In the genomic region with DNA sequence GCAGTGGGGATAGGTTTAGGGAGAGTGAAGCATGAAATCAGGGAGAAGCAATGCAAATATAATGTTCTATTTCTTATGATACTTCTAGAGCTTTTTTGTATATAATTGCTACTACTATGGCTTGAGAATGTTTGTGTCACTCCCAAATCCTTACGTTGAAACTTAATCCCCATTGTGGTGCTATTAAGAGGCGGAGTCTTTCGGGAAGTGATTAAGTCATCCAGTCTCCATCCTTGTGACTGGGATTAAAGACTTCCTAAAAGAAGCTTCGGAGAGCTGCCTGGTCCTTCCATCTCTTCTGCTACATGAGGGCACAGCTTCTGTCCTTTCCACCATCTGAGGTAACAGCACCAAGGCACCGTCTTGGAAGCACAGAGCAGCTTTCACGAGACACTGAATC, we compare ENCODE assay signal across 21 cellular contexts.
"Had no signal": no experiment of that assay in that cellular context is flagged by ENCODE, and none has a peak within 500 bp of the region (broad histone marks: within the 10 kb centered on the region; RNA-seq: fewer than 3 reads in every experiment).

No MANE protein-coding gene starts in this region.

- H3K27ac ChIP-seq: esophagus squamous epithelium, lower lobe of right lung, prostate gland, sigmoid colon, testis, tibial artery had no signal

- H3K27me3 ChIP-seq: sigmoid colon, testis had no signal

- H3K9me3 ChIP-seq: esophagus squamous epithelium, lower lobe of right lung, prostate gland, sigmoid colon, testis, tibial artery had no signal

- H3K36me3 ChIP-seq: esophagus squamous epithelium, lower lobe of right lung, prostate gland, sigmoid colon, tibial artery had no signal

- H3K4me1 ChIP-seq: esophagus squamous epithelium, lower lobe of right lung, prostate gland, sigmoid colon, testis, tibial artery had no signal

- DNase-seq: cortex of kidney; effector memory CD8-positive, alpha-beta T cell; erythroblast; esophagus squamous epithelium; foreskin melanocyte; glutamatergic neuron; hypothalamus; left ventricle myocardium superior; lower lobe of right lung; nucleus accumbens; right cardiac atrium; sigmoid colon; stimulated activated CD4-positive, alpha-beta T cell treated with anti-CD3 and anti-CD28 coated beads, Interleukin-2, amount 100 ng/mL, for 24 hours; stimulated activated CD4-positive, alpha-beta T cell treated with anti-CD3 and anti-CD28 coated beads, Interleukin-4, amount 100 ng/mL, for 24 hours; stimulated activated naive CD8-positive, alpha-beta T cell treated with anti-CD3 and anti-CD28 coated beads, Interleukin-15, Interleukin-2, amounts not matched to agents 100 U/mL and 50 U/mL, for 24 hours; substantia nigra; testis; tibial artery had no signal

- H3K4me3 ChIP-seq: esophagus squamous epithelium, lower lobe of right lung, prostate gland, sigmoid colon, testis, tibial artery had no signal

- FAIRE-seq: endometrium, keratinocyte had no signal
